Comparison of ENCODE assay signal across 8 cellular contexts in genomic region chr2:106104332-106105062, GRCh38.
DNase-seq lines count a peak whose midpoint lies in the region; ATAC-seq and TF ChIP-seq lines count a peak whose summit lies in the region.

No MANE protein-coding gene starts in this region.

- WGBS in mesendoderm (ENCODE audit: extremely low coverage, insufficient coverage, low lambda C conversion rate), result no CpG with 5 or more reads among the region's 16 CpGs

- TF ChIP-seq CTCF in AG10803 (conservative IDR thresholded peaks at IDR 0.05; ENCODE audit: low read length), result peak; percentile 99

- no peaks in the 10 kb centered on the region for H3K27me3 Mint-ChIP-seq in effector memory CD8-positive, alpha-beta T cell

- H3K23ac ChIP-seq in mesendoderm (ENCODE audit: low read length), result no peak overlapping the region

- no peak overlapping the region for H4K5ac ChIP-seq in mesendoderm (ENCODE audit: low read length)

- no peak overlapping the region for H3K27ac ChIP-seq in mesendoderm (ENCODE audit: low read depth, low read length)

- H3K9ac ChIP-seq in mesendoderm (ENCODE audit: low read length), result no peak overlapping the region

- H3K4me2 ChIP-seq in mesendoderm (ENCODE audit: low read length), result no peak overlapping the region

- no peak overlapping the region for H3K56ac ChIP-seq in mesendoderm (ENCODE audit: low read length)

- no peak overlapping the region for H3K18ac ChIP-seq in mesendoderm (ENCODE audit: low read length)

- DNase-seq in AG10803 (ENCODE audit: low read depth) (peak; percentile 59), NCI-H69 (lab: John Stamatoyannopoulos, UW) (peak; percentile 49), mesendoderm (peak; percentile 68), stromal cell of bone marrow (ENCODE audit: low read depth) (peak; percentile 36)
- DNase-seq in activated CD4-positive, alpha-beta T cell treated with anti-CD3 and anti-CD28 coated beads, Interleukin-2, amount 50 U/mL, for 4 hours, result peak; percentile 58 to 62
- DNase-seq in effector memory CD8-positive, alpha-beta T cell, result peak; percentile 60 to 66 (median 64)

- no peaks in the 10 kb centered on the region for H3K79me2 ChIP-seq in mesendoderm (ENCODE audit: control insufficient read depth, insufficient read depth, low read length)

- H2BK5ac ChIP-seq in mesendoderm (ENCODE audit: low read length), result no peak overlapping the region

- H3K4me1 Mint-ChIP-seq in effector memory CD8-positive, alpha-beta T cell (ENCODE audit: low read depth in 2 of 2), result peaks cover 2 to 4% of the 10 kb centered on the region in 2 donors

- H2BK120ac ChIP-seq in mesendoderm (ENCODE audit: low read depth, low read length), result no peak overlapping the region

- no peak overlapping the region for H3K4me3 ChIP-seq in AG10803 (ENCODE audit: low read length)
- no peak overlapping the region for H3K4me3 ChIP-seq in mesendoderm (ENCODE audit: low read length)

- no peak overlapping the region for H4K8ac ChIP-seq in mesendoderm (ENCODE audit: low read depth, low read length)

- no peak overlapping the region for H2AK5ac ChIP-seq in mesendoderm (ENCODE audit: low read length)

- no peaks in the 10 kb centered on the region for H3K36me3 ChIP-seq in mesendoderm (ENCODE audit: control insufficient read depth, insufficient read depth, low read length)

- ATAC-seq in GM18511 (IDR thresholded peaks at IDR 0.05; ENCODE audit: unreplicated experiment) (peak; percentile 47), HG03280 (IDR thresholded peaks at IDR 0.05; ENCODE audit: unreplicated experiment) (peak; percentile 68)
- peak; percentile 82 for ATAC-seq in effector memory CD8-positive, alpha-beta T cell (replicated peaks)

- no peak overlapping the region for H3K4ac ChIP-seq in mesendoderm (ENCODE audit: low read depth, low read length)

- H3K36me3 Mint-ChIP-seq in effector memory CD8-positive, alpha-beta T cell (ENCODE audit: insufficient read depth), result peaks cover 16% of the 10 kb centered on the region

- no peaks in the 10 kb centered on the region for H3K79me1 ChIP-seq in mesendoderm (ENCODE audit: low read length)

- no peak overlapping the region for H2BK15ac ChIP-seq in mesendoderm (replicated peaks; ENCODE audit: low read depth)

- no peaks in the 10 kb centered on the region for H3K9me3 Mint-ChIP-seq in effector memory CD8-positive, alpha-beta T cell

- H3K27me3 ChIP-seq in mesendoderm (ENCODE audit: insufficient read depth, low read length, poor library complexity), result no peaks in the 10 kb centered on the region

- H3K27ac Mint-ChIP-seq in effector memory CD8-positive, alpha-beta T cell, result no peak overlapping the region

- no peaks in the 10 kb centered on the region for H3K4me1 ChIP-seq in mesendoderm (ENCODE audit: control insufficient read depth, low read depth, low read length)

- H3K4me3 Mint-ChIP-seq in effector memory CD8-positive, alpha-beta T cell, result no peak overlapping the region
